17 cellular contexts compared by ENCODE assay signal in genomic region chr3:172448661-172449467, GRCh38. TPM values are rescaled to one million over a fixed set of nuclear protein-coding genes. Genes with fewer than 3 reads are reported as not detected.
DNase-seq lines count a peak whose midpoint lies in the region; ATAC-seq lines count a peak whose summit lies in the region.
"Had no signal": no experiment of that assay in that cellular context is flagged by ENCODE, and none has a peak within 500 bp of the region (broad histone marks: within the 10 kb centered on the region; RNA-seq: fewer than 3 reads in every experiment).

No MANE protein-coding gene starts in this region.

- H3K9me3 Mint-ChIP-seq in activated naive CD4-positive, alpha-beta T cell treated with anti-CD3 and anti-CD28 coated beads for 36 hours: no peaks in the 10 kb centered on the region
- H3K9me3 Mint-ChIP-seq: T-cell had no signal

- peaks cover 1% of the 10 kb centered on the region for H3K36me3 Mint-ChIP-seq in activated naive CD4-positive, alpha-beta T cell treated with anti-CD3 and anti-CD28 coated beads for 36 hours (ENCODE audit: low read depth)
- H3K36me3 Mint-ChIP-seq: T-cell had no signal

- H3K4me3 ChIP-seq in NT2/D1 (ENCODE audit: insufficient read length, low read depth): peak overlapping the region; percentile 27
- peak overlapping the region; percentile 60 for H3K4me3 ChIP-seq in iPS-15b (ENCODE audit: low read depth, low read length)
- H3K4me3 ChIP-seq: body of pancreas, ovary had no signal

- DNase-seq in activated naive CD4-positive, alpha-beta T cell treated with anti-CD3 and anti-CD28 coated beads for 36 hours: no peak
- DNase-seq in activated naive CD4-positive, alpha-beta T cell treated with Interleukin-2 at 50 U/mL for 16 hours: no peak
- DNase-seq in NT2/D1 (ENCODE audit: low read depth, low spot score): no peak
- peak; percentile 2 for DNase-seq in stimulated activated naive CD8-positive, alpha-beta T cell treated with anti-CD3 and anti-CD28 coated beads, Interleukin-15, Interleukin-2, amounts not matched to agents 100 U/mL and 50 U/mL, for 24 hours
- no peak for DNase-seq in H4 (ENCODE audit: low spot score)
- DNase-seq: DMS79 treated with DMSO at 0.1 percent for 48 hours, NCI-H146, NCI-H446 treated with DMSO at 0.1 percent for 48 hours, small intestine had no signal

- CTCF ChIA-PET in activated naive CD4-positive, alpha-beta T cell treated with anti-CD3 and anti-CD28 coated beads for 36 hours (lab: Charles Lee): no interaction called here

- H3K9ac ChIP-seq in NT2/D1 (ENCODE audit: insufficient read length, low read depth): no peak overlapping the region
- H3K9ac ChIP-seq in iPS-15b (ENCODE audit: low read depth, low read length): no peak overlapping the region

- intact Hi-C loops in activated naive CD4-positive, alpha-beta T cell treated with anti-CD3 and anti-CD28 coated beads for 36 hours (cut with micrococcal nuclease): no loop called here

- no peak for ATAC-seq in stimulated activated naive CD8-positive, alpha-beta T cell treated with anti-CD3 and anti-CD28 coated beads, Interleukin-15, Interleukin-2, amounts not matched to agents 100 U/mL and 50 U/mL, for 24 hours
- ATAC-seq in HG03378 (IDR thresholded peaks at IDR 0.05; ENCODE audit: unreplicated experiment) (no peak), HG03439 (IDR thresholded peaks at IDR 0.05; ENCODE audit: unreplicated experiment) (no peak)

- peaks cover 30% of the 10 kb centered on the region for H3K4me1 Mint-ChIP-seq in activated naive CD4-positive, alpha-beta T cell treated with anti-CD3 and anti-CD28 coated beads for 36 hours (ENCODE audit: low read depth)

- H3K27me3 ChIP-seq in NT2/D1 (ENCODE audit: insufficient read depth, insufficient read length) (peaks cover 57% of the 10 kb centered on the region), iPS-15b (ENCODE audit: control insufficient read depth, insufficient read depth, low read length) (peaks cover 73% of the 10 kb centered on the region)
- H3K27me3 ChIP-seq: ovary had no signal

- H3K27me3 Mint-ChIP-seq in activated naive CD4-positive, alpha-beta T cell treated with anti-CD3 and anti-CD28 coated beads for 36 hours (ENCODE audit: low read depth): peaks cover 60% of the 10 kb centered on the region

- H3K4me1 ChIP-seq in NT2/D1 (ENCODE audit: insufficient read depth, insufficient read length): peaks cover 7% of the 10 kb centered on the region
- no peaks in the 10 kb centered on the region for H3K4me1 ChIP-seq in iPS-15b (ENCODE audit: control insufficient read depth, insufficient read depth, low read length)

- H3K9me3 ChIP-seq in NT2/D1 (ENCODE audit: insufficient read depth, low read length) (no peaks in the 10 kb centered on the region), iPS-15b (ENCODE audit: control insufficient read depth, insufficient read depth, low read length) (no peaks in the 10 kb centered on the region)
- H3K9me3 ChIP-seq: body of pancreas, ovary had no signal

- H3K36me3 ChIP-seq in NT2/D1 (ENCODE audit: insufficient read depth, insufficient read length, low read length) (no peaks in the 10 kb centered on the region), iPS-15b (ENCODE audit: control insufficient read depth, insufficient read depth, low read length) (no peaks in the 10 kb centered on the region)
- H3K36me3 ChIP-seq: ovary had no signal

- H3K27ac Mint-ChIP-seq in activated naive CD4-positive, alpha-beta T cell treated with anti-CD3 and anti-CD28 coated beads for 36 hours: no peak overlapping the region

- H3K4me3 Mint-ChIP-seq in activated naive CD4-positive, alpha-beta T cell treated with anti-CD3 and anti-CD28 coated beads for 36 hours: peak overlapping the region; percentile 17

RNA-seq across cellular contexts. Expression of gene GHSR, which starts 0.6 kb away (rescaled TPM):
- not detected for total RNA-seq in activated naive CD4-positive, alpha-beta T cell treated with anti-CD3 and anti-CD28 coated beads for 36 hours
- not detected in 2 replicates for total RNA-seq in H4 (2014; rRNA removed; shearing (Covaris generic))
- total RNA-seq: dermis microvascular lymphatic vessel endothelial cell, fibroblast of lung, ovary, T-cell had no signal
